Comparison of ENCODE assay signal across 1 cellular context in genomic region chr12:44848771-44849085, GRCh38.
A peak's percentile ranks its signal among the peaks of the same experiment; 100 is the strongest.
TF ChIP-seq lines count a peak whose summit lies in the region.

No MANE protein-coding gene starts in this region.

TF ChIP-seq in GM12878, 131 proteins besides CTCF, POLR2A, EP300 and RAD21 (continued from another document):
- TF ChIP-seq POU2F2 (IDR thresholded peaks at IDR 0.05; ENCODE audit: borderline replicate concordance, low read depth, low read length), result peak; percentile 42; the same call in 1 of the 3 replicates
